Comparison of ENCODE assay signal across 21 cellular contexts in genomic region chr17:77311371-77311981, GRCh38.
DNase-seq lines count a peak whose midpoint lies in the region; ATAC-seq and TF ChIP-seq lines count a peak whose summit lies in the region.
"Had no signal": no experiment of that assay in that cellular context is flagged by ENCODE, and none has a peak within 500 bp of the region (broad histone marks: within the 10 kb centered on the region; RNA-seq: fewer than 3 reads in every experiment).

No MANE protein-coding gene starts in this region.

- H3K36me3 Mint-ChIP-seq in T-helper 17 cell (ENCODE audit: low read depth) (no peaks in the 10 kb centered on the region), memory B cell (no peaks in the 10 kb centered on the region)
- peaks cover 11 to 36% of the 10 kb centered on the region in 2 donors for H3K36me3 Mint-ChIP-seq in stimulated activated naive B cell treated with anti-CD40 and anti-IgM and Interleukin-4, amounts not matched to agents 10 μg/mL and 1 μg/mL and 100 μg/mL, for 72 hours
- no peaks in the 10 kb centered on the region for H3K36me3 Mint-ChIP-seq in activated CD8-positive, alpha-beta T cell treated with anti-CD3 and anti-CD28 coated beads, Interleukin-2, amount 10 ng/mL, durations not matched to agents 7 days and 5 days (ENCODE audit: low read depth)
- H3K36me3 Mint-ChIP-seq in activated naive CD8-positive, alpha-beta T cell treated with anti-CD3 and anti-CD28 coated beads for 36 hours, result no peaks in the 10 kb centered on the region
- H3K36me3 Mint-ChIP-seq: activated naive CD4-positive, alpha-beta T cell treated with anti-CD3 and anti-CD28 coated beads, Interleukin-2, amount 50 U/mL, for 24 hours; neural progenitor cell had no signal

- no peak for TF ChIP-seq CTCF in DOHH2 (IDR thresholded peaks at IDR 0.05; ENCODE audit: low read depth, low read length, poor library complexity, severe bottlenecking)
- TF ChIP-seq CTCF in upper lobe of left lung (IDR thresholded peaks at IDR 0.05), result no peak

- TF ChIP-seq POLR2A in upper lobe of left lung (IDR thresholded peaks at IDR 0.05), result no peak

- CTCF ChIA-PET in activated CD8-positive, alpha-beta T cell treated with anti-CD3 and anti-CD28 coated beads, Interleukin-2, amount 10 ng/mL, durations not matched to agents 7 days and 5 days (lab: Charles Lee), result no interaction called here

- H3K27me3 Mint-ChIP-seq in T-helper 17 cell (peaks cover 4% of the 10 kb centered on the region), memory B cell (peaks cover 2% of the 10 kb centered on the region)
- H3K27me3 Mint-ChIP-seq in stimulated activated naive B cell treated with anti-CD40 and anti-IgM and Interleukin-4, amounts not matched to agents 10 μg/mL and 1 μg/mL and 100 μg/mL, for 72 hours, result no peaks in the 10 kb centered on the region
- no peaks in the 10 kb centered on the region for H3K27me3 Mint-ChIP-seq in activated CD8-positive, alpha-beta T cell treated with anti-CD3 and anti-CD28 coated beads, Interleukin-2, amount 10 ng/mL, durations not matched to agents 7 days and 5 days (ENCODE audit: low read depth)
- H3K27me3 Mint-ChIP-seq in activated naive CD8-positive, alpha-beta T cell treated with anti-CD3 and anti-CD28 coated beads for 36 hours, result no peaks in the 10 kb centered on the region
- H3K27me3 Mint-ChIP-seq: activated naive CD4-positive, alpha-beta T cell treated with anti-CD3 and anti-CD28 coated beads, Interleukin-2, amount 50 U/mL, for 24 hours had no signal

- H3K27me3 ChIP-seq in DOHH2 (ENCODE audit: control insufficient read depth, low read length) (no peaks in the 10 kb centered on the region), upper lobe of left lung (no peaks in the 10 kb centered on the region)
- H3K27me3 ChIP-seq: gastrocnemius medialis, neural progenitor cell had no signal

- H3K27ac Mint-ChIP-seq in T-helper 17 cell (peak overlapping the region; percentile 47), memory B cell (peak overlapping the region; percentile 59)
- H3K27ac Mint-ChIP-seq in stimulated activated naive B cell treated with anti-CD40 and anti-IgM and Interleukin-4, amounts not matched to agents 10 μg/mL and 1 μg/mL and 100 μg/mL, for 72 hours, result no peak overlapping the region
- H3K27ac Mint-ChIP-seq in activated CD8-positive, alpha-beta T cell treated with anti-CD3 and anti-CD28 coated beads, Interleukin-2, amount 10 ng/mL, durations not matched to agents 7 days and 5 days, result no peak overlapping the region
- H3K27ac Mint-ChIP-seq in activated naive CD8-positive, alpha-beta T cell treated with anti-CD3 and anti-CD28 coated beads for 36 hours, result no peak overlapping the region
- H3K27ac Mint-ChIP-seq: activated naive CD4-positive, alpha-beta T cell treated with anti-CD3 and anti-CD28 coated beads, Interleukin-2, amount 50 U/mL, for 24 hours; activated T-cell treated with anti-CD3 and anti-CD28 coated beads, Interleukin-2, amount 50 U/mL, for 72 hours; neural progenitor cell; T-helper 2 cell treated with Interferon-gamma antibody and Interleukin-4, amounts not matched to agents 5 μg/mL and 100 μg/mL, for 36 hours had no signal

- no peaks in the 10 kb centered on the region for H3K9me2 ChIP-seq in DOHH2 (replicated peaks; ENCODE audit: control insufficient read depth, low read length)

- H3K4me1 ChIP-seq in DOHH2 (ENCODE audit: control insufficient read depth, low read length), result peaks cover 31% of the 10 kb centered on the region
- H3K4me1 ChIP-seq in upper lobe of left lung, result peaks cover 10 to 18% (median 13%) of the 10 kb centered on the region in 4 donors

- no peak for TF ChIP-seq EP300 in upper lobe of left lung (IDR thresholded peaks at IDR 0.05)

- no peaks in the 10 kb centered on the region for H3F3A ChIP-seq in DOHH2 (ENCODE audit: control insufficient read depth, insufficient read depth)

- POLR2A ChIA-PET in activated CD8-positive, alpha-beta T cell treated with anti-CD3 and anti-CD28 coated beads, Interleukin-2, amount 10 ng/mL, durations not matched to agents 7 days and 5 days (lab: Charles Lee), result no interaction called here

- WGBS in upper lobe of left lung, 2 donors, result 79 to 93% methylated on average over 3 to 15 of the region's 15 CpGs

- H3K79me2 ChIP-seq in DOHH2 (ENCODE audit: control insufficient read depth, low read length), result no peaks in the 10 kb centered on the region

- H3K9me3 Mint-ChIP-seq in memory B cell, result no peaks in the 10 kb centered on the region
- H3K9me3 Mint-ChIP-seq in stimulated activated naive B cell treated with anti-CD40 and anti-IgM and Interleukin-4, amounts not matched to agents 10 μg/mL and 1 μg/mL and 100 μg/mL, for 72 hours, result no peaks in the 10 kb centered on the region
- H3K9me3 Mint-ChIP-seq in activated CD8-positive, alpha-beta T cell treated with anti-CD3 and anti-CD28 coated beads, Interleukin-2, amount 10 ng/mL, durations not matched to agents 7 days and 5 days (ENCODE audit: insufficient read depth), result no peaks in the 10 kb centered on the region
- no peaks in the 10 kb centered on the region for H3K9me3 Mint-ChIP-seq in activated naive CD8-positive, alpha-beta T cell treated with anti-CD3 and anti-CD28 coated beads for 36 hours
- H3K9me3 Mint-ChIP-seq: activated naive CD4-positive, alpha-beta T cell treated with anti-CD3 and anti-CD28 coated beads, Interleukin-2, amount 50 U/mL, for 24 hours; activated T-cell treated with anti-CD3 and anti-CD28 coated beads, Interleukin-2, amount 50 U/mL, for 72 hours; central memory CD8-positive, alpha-beta T cell; neural progenitor cell; T-helper 2 cell treated with Interferon-gamma antibody and Interleukin-4, amounts not matched to agents 5 μg/mL and 100 μg/mL, for 36 hours had no signal

- no peak for DNase-seq in T-helper 17 cell
- no peak for DNase-seq in memory B cell (ENCODE audit: low spot score in 2 of 2)
- no peak for DNase-seq in stimulated activated naive B cell treated with anti-CD40 and anti-IgM and Interleukin-4, amounts not matched to agents 10 μg/mL and 1 μg/mL and 100 μg/mL, for 72 hours
- no peak for DNase-seq in activated CD8-positive, alpha-beta T cell treated with anti-CD3 and anti-CD28 coated beads, Interleukin-2, amount 10 ng/mL, durations not matched to agents 7 days and 5 days
- no peak for DNase-seq in activated naive CD4-positive, alpha-beta T cell (lab: John Stamatoyannopoulos, UW)
- DNase-seq in upper lobe of left lung, result no peak
- no peak for DNase-seq in activated naive CD8-positive, alpha-beta T cell treated with anti-CD3 and anti-CD28 coated beads for 36 hours
- DNase-seq: activated T-cell treated with anti-CD3 and anti-CD28 coated beads, Interleukin-2, amount 50 U/mL, for 72 hours; gastrocnemius medialis; kidney glomerular epithelial cell; NCI-H187; NCI-H226; NCI-H774; PC-9 had no signal

- H3K9me3 ChIP-seq in DOHH2 (ENCODE audit: control insufficient read depth, insufficient read depth, low read length), result no peaks in the 10 kb centered on the region
- no peaks in the 10 kb centered on the region for H3K9me3 ChIP-seq in T-helper 17 cell (ENCODE audit: control insufficient read depth, low read length, poor library complexity, severe bottlenecking)
- no peaks in the 10 kb centered on the region for H3K9me3 ChIP-seq in upper lobe of left lung
- H3K9me3 ChIP-seq: gastrocnemius medialis had no signal

- H3K36me3 ChIP-seq in DOHH2 (ENCODE audit: control insufficient read depth, low read length) (no peaks in the 10 kb centered on the region), upper lobe of left lung (no peaks in the 10 kb centered on the region)
- H3K36me3 ChIP-seq: gastrocnemius medialis, neural progenitor cell had no signal

- H3K4me1 Mint-ChIP-seq in T-helper 17 cell (peaks cover 9% of the 10 kb centered on the region), memory B cell (peaks cover 24% of the 10 kb centered on the region)
- H3K4me1 Mint-ChIP-seq in stimulated activated naive B cell treated with anti-CD40 and anti-IgM and Interleukin-4, amounts not matched to agents 10 μg/mL and 1 μg/mL and 100 μg/mL, for 72 hours, result peaks cover 33 to 37% of the 10 kb centered on the region in 2 donors
- peaks cover 4% of the 10 kb centered on the region for H3K4me1 Mint-ChIP-seq in activated CD8-positive, alpha-beta T cell treated with anti-CD3 and anti-CD28 coated beads, Interleukin-2, amount 10 ng/mL, durations not matched to agents 7 days and 5 days (ENCODE audit: low read depth)
- H3K4me1 Mint-ChIP-seq in activated naive CD8-positive, alpha-beta T cell treated with anti-CD3 and anti-CD28 coated beads for 36 hours, result peaks cover 3% of the 10 kb centered on the region
- H3K4me1 Mint-ChIP-seq: activated naive CD4-positive, alpha-beta T cell treated with anti-CD3 and anti-CD28 coated beads, Interleukin-2, amount 50 U/mL, for 24 hours had no signal

- ATAC-seq in T-helper 17 cell (no peak), memory B cell (ENCODE audit: low read depth) (peak; percentile 66), upper lobe of left lung (ENCODE audit: low FRiP score in 2 of 2) (no peak)
- ATAC-seq in stimulated activated naive B cell treated with anti-CD40 and anti-IgM and Interleukin-4, amounts not matched to agents 10 μg/mL and 1 μg/mL and 100 μg/mL, for 72 hours (replicated peaks), result peak; percentile 51 to 58
- no peak for ATAC-seq in activated CD8-positive, alpha-beta T cell treated with anti-CD3 and anti-CD28 coated beads, Interleukin-2, amount 10 ng/mL, durations not matched to agents 7 days and 5 days
- ATAC-seq: activated CD4-positive, CD25-positive, alpha-beta regulatory T cell treated with anti-CD3 and anti-CD28 coated beads, Interleukin-2, amount 50 U/mL, for 24 hours; activated T-cell treated with anti-CD3 and anti-CD28 coated beads, Interleukin-2, amount 50 U/mL, for 72 hours; gastrocnemius medialis had no signal

- no peak overlapping the region for H3K4me3 ChIP-seq in DOHH2 (ENCODE audit: low read length)
- H3K4me3 ChIP-seq in upper lobe of left lung, result no peak overlapping the region
- H3K4me3 ChIP-seq: gastrocnemius medialis, neural progenitor cell, PC-9 had no signal

- H3K27ac ChIP-seq in DOHH2 (ENCODE audit: low read depth, low read length), result no peak overlapping the region
- no peak overlapping the region for H3K27ac ChIP-seq in upper lobe of left lung
- H3K27ac ChIP-seq: gastrocnemius medialis, HL-60, neural progenitor cell, PC-9 had no signal

- peak overlapping the region; percentile 16; the same call in 1 of the 2 replicates for H3K4me2 ChIP-seq in DOHH2 (ENCODE audit: low read length)
- H3K4me2 ChIP-seq: neural progenitor cell, PC-9 had no signal

- H4K20me1 ChIP-seq in DOHH2 (ENCODE audit: control insufficient read depth, insufficient read depth, low read depth, low read length), result 0 out of 2 replicates have a peak, but pooled peaks cover 9% of the 10 kb centered on the region

- H3K4me3 Mint-ChIP-seq in T-helper 17 cell (no peak overlapping the region), memory B cell (peak overlapping the region; percentile 60)
- no peak overlapping the region for H3K4me3 Mint-ChIP-seq in stimulated activated naive B cell treated with anti-CD40 and anti-IgM and Interleukin-4, amounts not matched to agents 10 μg/mL and 1 μg/mL and 100 μg/mL, for 72 hours
- no peak overlapping the region for H3K4me3 Mint-ChIP-seq in activated CD8-positive, alpha-beta T cell treated with anti-CD3 and anti-CD28 coated beads, Interleukin-2, amount 10 ng/mL, durations not matched to agents 7 days and 5 days
- H3K4me3 Mint-ChIP-seq in activated naive CD8-positive, alpha-beta T cell treated with anti-CD3 and anti-CD28 coated beads for 36 hours, result no peak overlapping the region
- H3K4me3 Mint-ChIP-seq: activated naive CD4-positive, alpha-beta T cell treated with anti-CD3 and anti-CD28 coated beads, Interleukin-2, amount 50 U/mL, for 24 hours; activated T-cell treated with anti-CD3 and anti-CD28 coated beads, Interleukin-2, amount 50 U/mL, for 72 hours; central memory CD8-positive, alpha-beta T cell; neural progenitor cell; T-helper 2 cell treated with Interferon-gamma antibody and Interleukin-4, amounts not matched to agents 5 μg/mL and 100 μg/mL, for 36 hours had no signal

Comparison
In these comparisons a context has a peak if more than half of its experiments do, and no peak if none do; other contexts are left out.
1. ATAC-seq: peak in memory B cell (single experiment) and stimulated activated naive B cell treated with anti-CD40 and anti-IgM and Interleukin-4, amounts not matched to agents 10 μg/mL and 1 μg/mL and 100 μg/mL, for 72 hours (2 of 2); none in T-helper 17 cell (single experiment), activated CD8-positive, alpha-beta T cell treated with anti-CD3 and anti-CD28 coated beads, Interleukin-2, amount 10 ng/mL, durations not matched to agents 7 days and 5 days (single experiment) and upper lobe of left lung (0 of 2).
2. H3K27ac Mint-ChIP-seq: peak in T-helper 17 cell (single experiment) and memory B cell (single experiment); none in stimulated activated naive B cell treated with anti-CD40 and anti-IgM and Interleukin-4, amounts not matched to agents 10 μg/mL and 1 μg/mL and 100 μg/mL, for 72 hours (single experiment), activated CD8-positive, alpha-beta T cell treated with anti-CD3 and anti-CD28 coated beads, Interleukin-2, amount 10 ng/mL, durations not matched to agents 7 days and 5 days (single experiment) and activated naive CD8-positive, alpha-beta T cell treated with anti-CD3 and anti-CD28 coated beads for 36 hours (single experiment).